Comparison of ENCODE assay signal across 9 cellular contexts in genomic region chr3:177835008-177835407, GRCh38.
A peak's percentile ranks its signal among the peaks of the same experiment; 100 is the strongest.
DNase-seq lines count a peak whose midpoint lies in the region; ATAC-seq and TF ChIP-seq lines count a peak whose summit lies in the region.
"Had no signal": no experiment of that assay in that cellular context is flagged by ENCODE, and none has a peak within 500 bp of the region (broad histone marks: within the 10 kb centered on the region; RNA-seq: fewer than 3 reads in every experiment).

No MANE protein-coding gene starts in this region.

- WGBS in SK-N-SH (ENCODE audit: low lambda C conversion rate): 10% methylated on average over 2 of the region's 2 CpGs

- H3K27ac ChIP-seq in SK-N-SH (ENCODE audit: low read depth in 2 of 2, low read length in 1 of 2) (peak overlapping the region; percentile 80 to 81), foreskin keratinocyte (no peak overlapping the region)

- peak; percentile 81 to 100 for TF ChIP-seq EP300 in SK-N-SH (IDR thresholded peaks at IDR 0.05; ENCODE audit: borderline replicate concordance in 1 of 2, low read depth in 1 of 2, low read length in 1 of 2)

- POLR2A ChIA-PET in SK-N-SH (lab: Yijun Ruan, JAX): no interaction called here

- TF ChIP-seq RAD21 in SK-N-SH (IDR thresholded peaks at IDR 0.05; ENCODE audit: low read length): no peak

- DNase-seq in AG09309 (ENCODE audit: low read depth): peak; percentile 91
- peak; percentile 91 for DNase-seq in KBM-7
- no peak for DNase-seq in SK-N-SH
- DNase-seq in foreskin keratinocyte: peak; percentile 66 to 84
- DNase-seq in epidermal melanocyte (ENCODE audit: insufficient read length, low spot score): no peak
- DNase-seq: anterior cingulate cortex had no signal

- H3K27me3 ChIP-seq in SK-N-SH (ENCODE audit: insufficient read depth) (no peaks in the 10 kb centered on the region), foreskin keratinocyte (no peaks in the 10 kb centered on the region)

- H3K36me3 ChIP-seq in SK-N-SH (replicated peaks in 1 of 2; ENCODE audit: control insufficient read depth in 1 of 2, insufficient read depth in 2 of 2, low read length in 1 of 2): no peaks in the 10 kb centered on the region

- peak overlapping the region; percentile 30; the same call in 1 of the 2 replicates for H3K4me2 ChIP-seq in SK-N-SH

- ATAC-seq in foreskin keratinocyte (peak; percentile 90), HG02852 (IDR thresholded peaks at IDR 0.05; ENCODE audit: unreplicated experiment) (no peak), HG03354 (IDR thresholded peaks at IDR 0.05; ENCODE audit: poor library complexity, severe bottlenecking, unreplicated experiment) (no peak), HG03175 (IDR thresholded peaks at IDR 0.05; ENCODE audit: unreplicated experiment) (no peak)

- peaks cover 12% of the 10 kb centered on the region for H3F3A ChIP-seq in SK-N-SH (replicated peaks; ENCODE audit: insufficient read depth)

- no peak for TF ChIP-seq CTCF in AG09309 (IDR thresholded peaks at IDR 0.05; ENCODE audit: control insufficient read depth, insufficient read depth, low read depth, low read length, missing control alignments)
- no peak for TF ChIP-seq CTCF in SK-N-SH (IDR thresholded peaks at IDR 0.05)
- TF ChIP-seq CTCF in foreskin keratinocyte (conservative IDR thresholded peaks at IDR 0.05): no peak

- H3K4me1 ChIP-seq in SK-N-SH (ENCODE audit: control insufficient read depth in 1 of 2, insufficient read depth in 2 of 2, low read depth in 1 of 2, low read length in 1 of 2) (peaks cover 29 to 34% of the 10 kb centered on the region in 2 experiments), foreskin keratinocyte (peaks cover 24% of the 10 kb centered on the region)

- no peak overlapping the region for H3K4me3 ChIP-seq in AG09309 (ENCODE audit: control insufficient read depth, low read depth, low read length)
- no peak overlapping the region for H3K4me3 ChIP-seq in SK-N-SH (ENCODE audit: low read depth in 2 of 2, low read length in 1 of 2)

- in situ Hi-C loops in KBM-7 (cut with MboI; ENCODE audit: low pct_unique_long_range_greater_than_20kb, low sequenced_read_pairs): no loop called here

- CTCF ChIA-PET in SK-N-SH (lab: Yijun Ruan, JAX): interaction anchor here (0.7 kb wide), 1 partner anchor 9 kb away, joined by 3 read pairs; no protein-coding TSS in a partner anchor

- H3K9ac ChIP-seq in SK-N-SH: no peak overlapping the region; the same call in 1 of the 2 replicates

- H2AFZ ChIP-seq in SK-N-SH (ENCODE audit: low read depth): no peak overlapping the region

- H4K20me1 ChIP-seq in SK-N-SH (ENCODE audit: insufficient read depth): no peaks in the 10 kb centered on the region

- H3K79me2 ChIP-seq in SK-N-SH (ENCODE audit: insufficient read depth): no peaks in the 10 kb centered on the region

- no peaks in the 10 kb centered on the region for H3K9me3 ChIP-seq in SK-N-SH

- H3K9me2 ChIP-seq in SK-N-SH: no peaks in the 10 kb centered on the region

TF ChIP-seq in SK-N-SH, 30 proteins besides CTCF, POLR2A, EP300 and RAD21 (continues in another document):
- no peak for TF ChIP-seq NRF1 (IDR thresholded peaks at IDR 0.05; ENCODE audit: low read depth, low read length)
- no peak for TF ChIP-seq FOXJ3 (CRISPR knock-in tag; IDR thresholded peaks at IDR 0.05)
- TF ChIP-seq, protein P1, sequence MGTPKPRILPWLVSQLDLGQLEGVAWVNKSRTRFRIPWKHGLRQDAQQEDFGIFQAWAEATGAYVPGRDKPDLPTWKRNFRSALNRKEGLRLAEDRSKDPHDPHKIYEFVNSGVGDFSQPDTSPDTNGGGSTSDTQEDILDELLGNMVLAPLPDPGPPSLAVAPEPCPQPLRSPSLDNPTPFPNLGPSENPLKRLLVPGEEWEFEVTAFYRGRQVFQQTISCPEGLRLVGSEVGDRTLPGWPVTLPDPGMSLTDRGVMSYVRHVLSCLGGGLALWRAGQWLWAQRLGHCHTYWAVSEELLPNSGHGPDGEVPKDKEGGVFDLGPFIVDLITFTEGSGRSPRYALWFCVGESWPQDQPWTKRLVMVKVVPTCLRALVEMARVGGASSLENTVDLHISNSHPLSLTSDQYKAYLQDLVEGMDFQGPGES (IDR thresholded peaks at IDR 0.05; ENCODE audit: low read depth, low read length): no peak
- TF ChIP-seq SMC3 (IDR thresholded peaks at IDR 0.05; ENCODE audit: low read depth, low read length): no peak
- peak; percentile 87 for TF ChIP-seq POLR2AphosphoS5 (IDR thresholded peaks at IDR 0.05; ENCODE audit: low read depth, low read length)
- TF ChIP-seq JUND (IDR thresholded peaks at IDR 0.05): peak; percentile 99
- no peak for TF ChIP-seq MXI1 (IDR thresholded peaks at IDR 0.05; ENCODE audit: low read depth, low read length)
- peak; percentile 100 for TF ChIP-seq PBX3 (IDR thresholded peaks at IDR 0.05)
- TF ChIP-seq, protein P2, sequence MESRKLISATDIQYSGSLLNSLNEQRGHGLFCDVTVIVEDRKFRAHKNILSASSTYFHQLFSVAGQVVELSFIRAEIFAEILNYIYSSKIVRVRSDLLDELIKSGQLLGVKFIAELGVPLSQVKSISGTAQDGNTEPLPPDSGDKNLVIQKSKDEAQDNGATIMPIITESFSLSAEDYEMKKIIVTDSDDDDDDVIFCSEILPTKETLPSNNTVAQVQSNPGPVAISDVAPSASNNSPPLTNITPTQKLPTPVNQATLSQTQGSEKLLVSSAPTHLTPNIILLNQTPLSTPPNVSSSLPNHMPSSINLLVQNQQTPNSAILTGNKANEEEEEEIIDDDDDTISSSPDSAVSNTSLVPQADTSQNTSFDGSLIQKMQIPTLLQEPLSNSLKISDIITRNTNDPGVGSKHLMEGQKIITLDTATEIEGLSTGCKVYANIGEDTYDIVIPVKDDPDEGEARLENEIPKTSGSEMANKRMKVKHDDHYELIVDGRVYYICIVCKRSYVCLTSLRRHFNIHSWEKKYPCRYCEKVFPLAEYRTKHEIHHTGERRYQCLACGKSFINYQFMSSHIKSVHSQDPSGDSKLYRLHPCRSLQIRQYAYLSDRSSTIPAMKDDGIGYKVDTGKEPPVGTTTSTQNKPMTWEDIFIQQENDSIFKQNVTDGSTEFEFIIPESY (IDR thresholded peaks at IDR 0.05; ENCODE audit: borderline replicate concordance, low read depth): peak; percentile 90
- TF ChIP-seq SIN3A (IDR thresholded peaks at IDR 0.05; ENCODE audit: borderline replicate concordance, low read depth, low read length): peak; percentile 97
- no peak for TF ChIP-seq USF2 (IDR thresholded peaks at IDR 0.05; ENCODE audit: borderline replicate concordance, low read depth, low read length)
- TF ChIP-seq RFX5 (IDR thresholded peaks at IDR 0.05; ENCODE audit: low read length): no peak
- TF ChIP-seq, protein P3, sequence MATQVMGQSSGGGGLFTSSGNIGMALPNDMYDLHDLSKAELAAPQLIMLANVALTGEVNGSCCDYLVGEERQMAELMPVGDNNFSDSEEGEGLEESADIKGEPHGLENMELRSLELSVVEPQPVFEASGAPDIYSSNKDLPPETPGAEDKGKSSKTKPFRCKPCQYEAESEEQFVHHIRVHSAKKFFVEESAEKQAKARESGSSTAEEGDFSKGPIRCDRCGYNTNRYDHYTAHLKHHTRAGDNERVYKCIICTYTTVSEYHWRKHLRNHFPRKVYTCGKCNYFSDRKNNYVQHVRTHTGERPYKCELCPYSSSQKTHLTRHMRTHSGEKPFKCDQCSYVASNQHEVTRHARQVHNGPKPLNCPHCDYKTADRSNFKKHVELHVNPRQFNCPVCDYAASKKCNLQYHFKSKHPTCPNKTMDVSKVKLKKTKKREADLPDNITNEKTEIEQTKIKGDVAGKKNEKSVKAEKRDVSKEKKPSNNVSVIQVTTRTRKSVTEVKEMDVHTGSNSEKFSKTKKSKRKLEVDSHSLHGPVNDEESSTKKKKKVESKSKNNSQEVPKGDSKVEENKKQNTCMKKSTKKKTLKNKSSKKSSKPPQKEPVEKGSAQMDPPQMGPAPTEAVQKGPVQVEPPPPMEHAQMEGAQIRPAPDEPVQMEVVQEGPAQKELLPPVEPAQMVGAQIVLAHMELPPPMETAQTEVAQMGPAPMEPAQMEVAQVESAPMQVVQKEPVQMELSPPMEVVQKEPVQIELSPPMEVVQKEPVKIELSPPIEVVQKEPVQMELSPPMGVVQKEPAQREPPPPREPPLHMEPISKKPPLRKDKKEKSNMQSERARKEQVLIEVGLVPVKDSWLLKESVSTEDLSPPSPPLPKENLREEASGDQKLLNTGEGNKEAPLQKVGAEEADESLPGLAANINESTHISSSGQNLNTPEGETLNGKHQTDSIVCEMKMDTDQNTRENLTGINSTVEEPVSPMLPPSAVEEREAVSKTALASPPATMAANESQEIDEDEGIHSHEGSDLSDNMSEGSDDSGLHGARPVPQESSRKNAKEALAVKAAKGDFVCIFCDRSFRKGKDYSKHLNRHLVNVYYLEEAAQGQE (IDR thresholded peaks at IDR 0.05; ENCODE audit: low read depth, low read length): peak; percentile 77
- peak; percentile 93 for TF ChIP-seq FOXM1 (IDR thresholded peaks at IDR 0.05; ENCODE audit: low read depth)
- TF ChIP-seq RCOR1 (IDR thresholded peaks at IDR 0.05; ENCODE audit: low read length): no peak
- no peak for TF ChIP-seq CHD2 (IDR thresholded peaks at IDR 0.05; ENCODE audit: low read length, partially characterized antibody)
- TF ChIP-seq RXRA (IDR thresholded peaks at IDR 0.05; ENCODE audit: borderline replicate concordance, low read depth): peak; percentile 91; the same call in 1 of the 2 replicates
- no peak for TF ChIP-seq TAF1 (IDR thresholded peaks at IDR 0.05; ENCODE audit: borderline replicate concordance, low read depth, low read length)
- peak; percentile 27; the same call in 1 of the 2 replicates for TF ChIP-seq YY1 (IDR thresholded peaks at IDR 0.05; ENCODE audit: low read depth)
- peak; percentile 95 for TF ChIP-seq FOSL2 (IDR thresholded peaks at IDR 0.05; ENCODE audit: borderline replicate concordance, low read depth)

Comparison
In these comparisons a context has a peak if more than half of its experiments do, and no peak if none do; other contexts are left out.
1. DNase-seq: peak in AG09309 (single experiment), KBM-7 (single experiment) and foreskin keratinocyte (2 of 2); none in SK-N-SH (single experiment) and epidermal melanocyte (single experiment).